ENCODE assay signal across 27 cellular contexts in genomic region chr1:3427711-3428704, GRCh38. TPM values are rescaled to one million over a fixed set of nuclear protein-coding genes. Genes with fewer than 3 reads are reported as not detected.
"Had no signal": no experiment of that assay in that cellular context is flagged by ENCODE, and none has a peak within 500 bp of the region (broad histone marks: within the 10 kb centered on the region; RNA-seq: fewer than 3 reads in every experiment).

No MANE protein-coding gene starts in this region.

- H3K9me3 Mint-ChIP-seq: activated CD4-positive, alpha-beta memory T cell treated with anti-CD3 and anti-CD28 coated beads, Interleukin-2, amount 10 ng/mL, durations not matched to agents 7 days and 5 days; activated CD4-positive, alpha-beta T cell treated with anti-CD3 and anti-CD28 coated beads, Interleukin-2, amount 10 ng/mL, durations not matched to agents 7 days and 5 days; activated naive CD4-positive, alpha-beta T cell treated with anti-CD3 and anti-CD28 coated beads, Interleukin-2, amount 10 ng/mL, durations not matched to agents 7 days and 5 days; activated naive CD4-positive, alpha-beta T cell treated with anti-CD3 and anti-CD28 coated beads, Interleukin-2, amount 50 U/mL, for 72 hours; activated naive CD8-positive, alpha-beta T cell treated with anti-CD3 and anti-CD28 coated beads, Interleukin-2, amount 10 ng/mL, durations not matched to agents 7 days and 5 days; activated T-cell treated with anti-CD3 and anti-CD28 coated beads, Interleukin-2, amount 50 U/mL, for 24 hours; activated T-cell treated with anti-CD3 and anti-CD28 coated beads, Interleukin-2, amount 50 U/mL, for 72 hours; brain; central memory CD8-positive, alpha-beta T cell; WTC11 had no signal

- H3K4me3 ChIP-seq: ascending aorta, breast epithelium, cardiac muscle cell, esophagus squamous epithelium, gastroesophageal sphincter had no signal

- H3K36me3 ChIP-seq: breast epithelium, esophagus squamous epithelium had no signal

- H3K9me3 ChIP-seq: ascending aorta, breast epithelium, esophagus squamous epithelium, gastroesophageal sphincter had no signal

- H3K4me1 Mint-ChIP-seq: activated CD4-positive, alpha-beta memory T cell treated with anti-CD3 and anti-CD28 coated beads, Interleukin-2, amount 10 ng/mL, durations not matched to agents 7 days and 5 days; activated CD4-positive, alpha-beta T cell treated with anti-CD3 and anti-CD28 coated beads, Interleukin-2, amount 10 ng/mL, durations not matched to agents 7 days and 5 days; activated naive CD4-positive, alpha-beta T cell treated with anti-CD3 and anti-CD28 coated beads, Interleukin-2, amount 10 ng/mL, durations not matched to agents 7 days and 5 days; activated naive CD8-positive, alpha-beta T cell treated with anti-CD3 and anti-CD28 coated beads, Interleukin-2, amount 10 ng/mL, durations not matched to agents 7 days and 5 days; central memory CD8-positive, alpha-beta T cell had no signal

- H3K27me3 Mint-ChIP-seq: activated CD4-positive, alpha-beta memory T cell treated with anti-CD3 and anti-CD28 coated beads, Interleukin-2, amount 10 ng/mL, durations not matched to agents 7 days and 5 days; activated CD4-positive, alpha-beta T cell treated with anti-CD3 and anti-CD28 coated beads, Interleukin-2, amount 10 ng/mL, durations not matched to agents 7 days and 5 days; activated naive CD8-positive, alpha-beta T cell treated with anti-CD3 and anti-CD28 coated beads, Interleukin-2, amount 10 ng/mL, durations not matched to agents 7 days and 5 days; brain; central memory CD8-positive, alpha-beta T cell had no signal

- DNase-seq: activated CD4-positive, alpha-beta memory T cell treated with anti-CD3 and anti-CD28 coated beads, Interleukin-2, amount 10 ng/mL, durations not matched to agents 7 days and 5 days; activated CD4-positive, alpha-beta T cell treated with anti-CD3 and anti-CD28 coated beads for 1 hour; activated CD4-positive, alpha-beta T cell treated with anti-CD3 and anti-CD28 coated beads for 4 hours; activated CD4-positive, alpha-beta T cell treated with anti-CD3 and anti-CD28 coated beads, Interleukin-2, amount 10 ng/mL, durations not matched to agents 7 days and 5 days; activated CD4-positive, alpha-beta T cell treated with anti-CD3 and anti-CD28 coated beads, Interleukin-2, amount 50 U/mL, for 4 hours; activated CD8-positive, alpha-beta memory T cell treated with anti-CD3 and anti-CD28 coated beads, Interleukin-2, amount 50 U/mL, for 48 hours; activated gamma-delta T cell; activated naive CD4-positive, alpha-beta T cell; activated naive CD4-positive, alpha-beta T cell treated with anti-CD3 and anti-CD28 coated beads, Interleukin-2, amount 10 ng/mL, durations not matched to agents 7 days and 5 days; activated naive CD8-positive, alpha-beta T cell treated with anti-CD3 and anti-CD28 coated beads, Interleukin-2, amount 10 ng/mL, durations not matched to agents 7 days and 5 days; activated T-cell treated with anti-CD3 and anti-CD28 coated beads for 4 hours; activated T-cell treated with anti-CD3 and anti-CD28 coated beads, Interleukin-2, amount 50 U/mL, for 24 hours; activated T-cell treated with anti-CD3 and anti-CD28 coated beads, Interleukin-2, amount 50 U/mL, for 72 hours; effector CD8-positive, alpha-beta T cell; esophagus squamous epithelium; foreskin melanocyte; T-helper 2 cell had no signal

- H3K4me1 ChIP-seq: breast epithelium had no signal

- H3K27me3 ChIP-seq: ascending aorta, cardiac muscle cell had no signal

- H3K27ac ChIP-seq: ascending aorta, breast epithelium, cardiac muscle cell, epithelial cell of prostate, esophagus squamous epithelium, gastroesophageal sphincter had no signal

- ATAC-seq: activated naive CD4-positive, alpha-beta T cell treated with anti-CD3 and anti-CD28 coated beads, Interleukin-2, amount 50 U/mL, for 72 hours; activated T-cell treated with anti-CD3 and anti-CD28 coated beads, Interleukin-2, amount 50 U/mL, for 72 hours; gastroesophageal sphincter; WTC11 had no signal

- H3K4me3 Mint-ChIP-seq: activated CD4-positive, alpha-beta memory T cell treated with anti-CD3 and anti-CD28 coated beads, Interleukin-2, amount 10 ng/mL, durations not matched to agents 7 days and 5 days; activated CD4-positive, alpha-beta T cell treated with anti-CD3 and anti-CD28 coated beads, Interleukin-2, amount 10 ng/mL, durations not matched to agents 7 days and 5 days; activated naive CD4-positive, alpha-beta T cell treated with anti-CD3 and anti-CD28 coated beads, Interleukin-2, amount 10 ng/mL, durations not matched to agents 7 days and 5 days; activated naive CD8-positive, alpha-beta T cell treated with anti-CD3 and anti-CD28 coated beads, Interleukin-2, amount 10 ng/mL, durations not matched to agents 7 days and 5 days; activated T-cell treated with anti-CD3 and anti-CD28 coated beads, Interleukin-2, amount 50 U/mL, for 24 hours; activated T-cell treated with anti-CD3 and anti-CD28 coated beads, Interleukin-2, amount 50 U/mL, for 72 hours; brain; central memory CD8-positive, alpha-beta T cell; WTC11 had no signal

- H3K27ac Mint-ChIP-seq: activated CD4-positive, alpha-beta memory T cell treated with anti-CD3 and anti-CD28 coated beads, Interleukin-2, amount 10 ng/mL, durations not matched to agents 7 days and 5 days; activated CD4-positive, alpha-beta T cell treated with anti-CD3 and anti-CD28 coated beads, Interleukin-2, amount 10 ng/mL, durations not matched to agents 7 days and 5 days; activated naive CD4-positive, alpha-beta T cell treated with anti-CD3 and anti-CD28 coated beads, Interleukin-2, amount 10 ng/mL, durations not matched to agents 7 days and 5 days; activated naive CD4-positive, alpha-beta T cell treated with anti-CD3 and anti-CD28 coated beads, Interleukin-2, amount 50 U/mL, for 72 hours; activated naive CD8-positive, alpha-beta T cell treated with anti-CD3 and anti-CD28 coated beads, Interleukin-2, amount 10 ng/mL, durations not matched to agents 7 days and 5 days; activated T-cell treated with anti-CD3 and anti-CD28 coated beads, Interleukin-2, amount 50 U/mL, for 24 hours; activated T-cell treated with anti-CD3 and anti-CD28 coated beads, Interleukin-2, amount 50 U/mL, for 72 hours; WTC11 had no signal

- H3K36me3 Mint-ChIP-seq: activated naive CD4-positive, alpha-beta T cell treated with anti-CD3 and anti-CD28 coated beads, Interleukin-2, amount 10 ng/mL, durations not matched to agents 7 days and 5 days; activated naive CD4-positive, alpha-beta T cell treated with anti-CD3 and anti-CD28 coated beads, Interleukin-2, amount 50 U/mL, for 72 hours; activated naive CD8-positive, alpha-beta T cell treated with anti-CD3 and anti-CD28 coated beads, Interleukin-2, amount 10 ng/mL, durations not matched to agents 7 days and 5 days; brain; WTC11 had no signal

RNA-seq across cellular contexts. Expression of gene ARHGEF16, which starts 26.5 kb away (rescaled TPM):
- total RNA-seq: activated CD4-positive, alpha-beta memory T cell treated with anti-CD3 and anti-CD28 coated beads, Interleukin-2, amount 10 ng/mL, durations not matched to agents 7 days and 5 days; activated CD4-positive, alpha-beta T cell treated with anti-CD3 and anti-CD28 coated beads, Interleukin-2, amount 10 ng/mL, durations not matched to agents 7 days and 5 days; activated naive CD8-positive, alpha-beta T cell treated with anti-CD3 and anti-CD28 coated beads, Interleukin-2, amount 10 ng/mL, durations not matched to agents 7 days and 5 days; ascending aorta; T-helper 1 cell treated with Interleukin-12 subunit alpha and Interleukin-12 subunit beta and Interleukin-4 antibody, amounts not matched to agents 30 ng/mL and 1 ng/mL, for 36 hours had no signal
